In genomic region chr1:72281144-72281543, GRCh38 we compare ENCODE assay signal across 9 cellular contexts. TPM values are rescaled to one million over a fixed set of nuclear protein-coding genes. Genes with fewer than 3 reads are reported as not detected.
DNase-seq lines count a peak whose midpoint lies in the region; ATAC-seq and TF ChIP-seq lines count a peak whose summit lies in the region.
"Had no signal": no experiment of that assay in that cellular context is flagged by ENCODE, and none has a peak within 500 bp of the region (broad histone marks: within the 10 kb centered on the region; RNA-seq: fewer than 3 reads in every experiment).

No MANE protein-coding gene starts in this region.

- H3K27ac ChIP-seq in subcutaneous abdominal adipose tissue (ENCODE audit: low read depth, low read length) = no peak overlapping the region
- no peak overlapping the region for H3K27ac ChIP-seq in OCI-LY7 (ENCODE audit: low read depth, low read length, poor library complexity, severe bottlenecking)
- H3K27ac ChIP-seq: BLaER1 had no signal

- H3K4me3 ChIP-seq in subcutaneous abdominal adipose tissue (ENCODE audit: low read depth in 1 of 5, low read length in 5 of 5) (peak overlapping the region in 4 of 5 donors; percentile 77 to 93 (median 86)), OCI-LY7 (ENCODE audit: low read depth, low read length, poor library complexity, severe bottlenecking) (no peak overlapping the region)

- POLR2A ChIA-PET in OCI-LY7 (lab: Charles Lee) = no interaction called here

- H3K9me3 ChIP-seq in subcutaneous abdominal adipose tissue (ENCODE audit: control insufficient read depth in 5 of 5, low read length in 5 of 5) = no peaks in the 10 kb centered on the region
- H3K9me3 ChIP-seq in OCI-LY7 (ENCODE audit: low read length) = no peaks in the 10 kb centered on the region
- H3K9me3 ChIP-seq: BLaER1 had no signal

- H3K9ac ChIP-seq in subcutaneous abdominal adipose tissue (ENCODE audit: low read length in 5 of 5) = no peak overlapping the region
- H3K9ac ChIP-seq: BLaER1 had no signal

- TF ChIP-seq CTCF in OCI-LY7 (conservative IDR thresholded peaks at IDR 0.05; ENCODE audit: low read length) = no peak

- no peak for ATAC-seq in GM18867 (IDR thresholded peaks at IDR 0.05; ENCODE audit: unreplicated experiment)

- no peak overlapping the region for H2AFZ ChIP-seq in OCI-LY7 (ENCODE audit: low read length)

- H3K4me1 ChIP-seq in subcutaneous abdominal adipose tissue (ENCODE audit: control insufficient read depth in 5 of 5, insufficient read depth in 5 of 5, low read length in 5 of 5) = peaks cover 4 to 33% (median 28%) of the 10 kb centered on the region in 5 donors
- no peaks in the 10 kb centered on the region for H3K4me1 ChIP-seq in OCI-LY7 (ENCODE audit: insufficient read depth, low read length, poor library complexity, severe bottlenecking)

- H3K36me3 ChIP-seq in subcutaneous abdominal adipose tissue (ENCODE audit: control insufficient read depth in 5 of 5, insufficient read depth in 5 of 5, low read length in 5 of 5) = no peaks in the 10 kb centered on the region
- no peaks in the 10 kb centered on the region for H3K36me3 ChIP-seq in OCI-LY7 (ENCODE audit: insufficient read depth, low read length)
- H3K36me3 ChIP-seq: BLaER1 had no signal

- no peak overlapping the region for H3K4me2 ChIP-seq in OCI-LY7 (ENCODE audit: low read length)

- BruUV-seq in OCI-LY7 (replicated peaks; lab: Mats Ljungman, UMichigan) = no TSS peak

- H3K79me2 ChIP-seq in OCI-LY7 (ENCODE audit: insufficient read depth, low read depth, low read length) = no peaks in the 10 kb centered on the region

- DNase-seq in NCI-H2081 treated with DMSO at 0.1 percent for 48 hours (lab: John Stamatoyannopoulos, UW) (peak; percentile 8), NCI-H2081 (lab: John Stamatoyannopoulos, UW) (no peak), RPMI7951 (ENCODE audit: low read depth) (peak; percentile 15), glomerular visceral epithelial cell (ENCODE audit: extremely low spot score) (peak; percentile 15), OCI-LY7 (ENCODE audit: low spot score) (no peak)
- DNase-seq in activated CD4-positive, alpha-beta T cell treated with anti-CD3 and anti-CD28 coated beads, Interleukin-2, amount 50 U/mL, for 1 hour = no peak

- H3K27me3 ChIP-seq in subcutaneous abdominal adipose tissue (ENCODE audit: control insufficient read depth in 5 of 5, insufficient read depth in 4 of 5, low read length in 5 of 5) = peaks cover 0 to 3% (median 0%) of the 10 kb centered on the region in 5 donors

- intact Hi-C loops in OCI-LY7 (cut with micrococcal nuclease; ENCODE audit: unreplicated experiment) = no loop called here

- CTCF ChIA-PET in OCI-LY7 (lab: Charles Lee; ENCODE audit: unreplicated experiment) = no interaction called here

- no peaks in the 10 kb centered on the region for H4K20me1 ChIP-seq in OCI-LY7 (ENCODE audit: insufficient read depth, low read length)

- H3K9me2 ChIP-seq in OCI-LY7 (ENCODE audit: insufficient read depth, low read length) = no peaks in the 10 kb centered on the region

RNA-seq across cellular contexts. Expression of gene NEGR1, which starts 1.2 kb away (rescaled TPM):
- total RNA-seq in RPMI7951 (2014; rRNA removed; shearing (Covaris generic)) = 5.3 and 8.2 TPM in 2 replicates
- not detected in 2 replicates for total RNA-seq in OCI-LY7 (2014; rRNA removed; shearing (Covaris generic))
- not detected in 2 replicates for total RNA-seq in OCI-LY7 (2022)

Comparison
In these comparisons a context has a peak if more than half of its experiments do, and no peak if none do; other contexts are left out.
1. DNase-seq: peak in NCI-H2081 treated with DMSO at 0.1 percent for 48 hours (single experiment), RPMI7951 (single experiment) and glomerular visceral epithelial cell (single experiment); none in NCI-H2081 (0 of 2), OCI-LY7 (single experiment) and activated CD4-positive, alpha-beta T cell treated with anti-CD3 and anti-CD28 coated beads, Interleukin-2, amount 50 U/mL, for 1 hour (single experiment).